In genomic region chr15:55289011-55289572, GRCh38 we compare ENCODE assay signal across 8 cellular contexts. TPM values are rescaled to one million over a fixed set of nuclear protein-coding genes. Genes with fewer than 3 reads are reported as not detected.
DNase-seq lines count a peak whose midpoint lies in the region; ATAC-seq and TF ChIP-seq lines count a peak whose summit lies in the region.

No MANE protein-coding gene starts in this region.

- peak in 2 of 3 donors; percentile 14 to 45 for DNase-seq in CD4-positive, CD25-positive, alpha-beta regulatory T cell
- DNase-seq in NB4 (ENCODE audit: low read depth) (peak; percentile 74), foreskin fibroblast (peak in 1 of 2 donors; percentile 75), osteocyte (ENCODE audit: extremely low spot score, unreplicated experiment) (no peak), COLO829 (ENCODE audit: low spot score) (no peak)
- peak; percentile 23 for DNase-seq in activated T-cell treated with anti-CD3 and anti-CD28 coated beads, Interleukin-2, amount 50 U/mL, for 4 hours

- peak; percentile 25 for TF ChIP-seq POLR2A in NB4 (IDR thresholded peaks at IDR 0.05; ENCODE audit: extremely low read depth, insufficient read length)

- peaks cover 6% of the 10 kb centered on the region for H3K36me3 Mint-ChIP-seq in CD4-positive, CD25-positive, alpha-beta regulatory T cell
- peaks cover 25% of the 10 kb centered on the region for H3K36me3 Mint-ChIP-seq in activated T-cell treated with anti-CD3 and anti-CD28 coated beads, Interleukin-2, amount 50 U/mL, for 4 hours (ENCODE audit: insufficient read depth)
- no peaks in the 10 kb centered on the region for H3K36me3 Mint-ChIP-seq in osteocyte (ENCODE audit: unreplicated experiment)

- H3K4me1 ChIP-seq in CD4-positive, CD25-positive, alpha-beta regulatory T cell (ENCODE audit: control insufficient read depth, insufficient read depth, low read length, poor library complexity, severe bottlenecking) = peaks cover 30% of the 10 kb centered on the region

- H3K4me3 Mint-ChIP-seq in CD4-positive, CD25-positive, alpha-beta regulatory T cell = peak overlapping the region; percentile 90 to 98 (median 94)
- H3K4me3 Mint-ChIP-seq in activated T-cell treated with anti-CD3 and anti-CD28 coated beads, Interleukin-2, amount 50 U/mL, for 4 hours = peak overlapping the region; percentile 96
- peak overlapping the region; percentile 86 for H3K4me3 Mint-ChIP-seq in osteocyte (ENCODE audit: unreplicated experiment)

- peak overlapping the region; percentile 93 to 97 (median 97) for H3K27ac Mint-ChIP-seq in CD4-positive, CD25-positive, alpha-beta regulatory T cell
- peak overlapping the region; percentile 86 for H3K27ac Mint-ChIP-seq in osteocyte (ENCODE audit: unreplicated experiment)

- TF ChIP-seq CTCF in NB4 (IDR thresholded peaks at IDR 0.05; ENCODE audit: low read depth, low read length) (no peak), foreskin fibroblast (IDR thresholded peaks at IDR 0.05; ENCODE audit: low read depth, low read length) (no peak), osteocyte (IDR thresholded peaks at IDR 0.05) (no peak)

- peaks cover 4% of the 10 kb centered on the region for H3K36me3 ChIP-seq in CD4-positive, CD25-positive, alpha-beta regulatory T cell (ENCODE audit: control insufficient read depth, insufficient read depth, low read length)

- H3K9me3 Mint-ChIP-seq in CD4-positive, CD25-positive, alpha-beta regulatory T cell = no peaks in the 10 kb centered on the region
- H3K9me3 Mint-ChIP-seq in activated T-cell treated with anti-CD3 and anti-CD28 coated beads, Interleukin-2, amount 50 U/mL, for 4 hours = no peaks in the 10 kb centered on the region
- H3K9me3 Mint-ChIP-seq in osteocyte (ENCODE audit: unreplicated experiment) = no peaks in the 10 kb centered on the region

- peak overlapping the region; percentile 90 for H3K4me3 ChIP-seq in CD4-positive, CD25-positive, alpha-beta regulatory T cell (ENCODE audit: low read depth, low read length)
- H3K4me3 ChIP-seq in NB4 (ENCODE audit: low read depth, low read length) (peak overlapping the region; percentile 92), foreskin fibroblast (ENCODE audit: low read depth in 1 of 2, low read length in 2 of 2) (peak overlapping the region; percentile 93 to 94)

- no peaks in the 10 kb centered on the region for H3K27me3 ChIP-seq in CD4-positive, CD25-positive, alpha-beta regulatory T cell (ENCODE audit: control insufficient read depth, insufficient read depth, low read length)

- H3K9me3 ChIP-seq in CD4-positive, CD25-positive, alpha-beta regulatory T cell (ENCODE audit: control insufficient read depth in 2 of 2, low read length in 2 of 2) = no peaks in the 10 kb centered on the region

- H3K27ac ChIP-seq in CD4-positive, CD25-positive, alpha-beta regulatory T cell (ENCODE audit: insufficient read depth, low read length, poor library complexity, severe bottlenecking) = peak overlapping the region; percentile 95

- peaks cover 12 to 51% (median 43%) of the 10 kb centered on the region in 4 donors for H3K4me1 Mint-ChIP-seq in CD4-positive, CD25-positive, alpha-beta regulatory T cell
- H3K4me1 Mint-ChIP-seq in activated T-cell treated with anti-CD3 and anti-CD28 coated beads, Interleukin-2, amount 50 U/mL, for 4 hours (ENCODE audit: low read depth) = peaks cover 48% of the 10 kb centered on the region
- H3K4me1 Mint-ChIP-seq in osteocyte (ENCODE audit: unreplicated experiment) = peaks cover 11% of the 10 kb centered on the region

- no peaks in the 10 kb centered on the region for H3K27me3 Mint-ChIP-seq in CD4-positive, CD25-positive, alpha-beta regulatory T cell
- no peaks in the 10 kb centered on the region for H3K27me3 Mint-ChIP-seq in activated T-cell treated with anti-CD3 and anti-CD28 coated beads, Interleukin-2, amount 50 U/mL, for 4 hours (ENCODE audit: low read depth)
- no peaks in the 10 kb centered on the region for H3K27me3 Mint-ChIP-seq in osteocyte (ENCODE audit: unreplicated experiment)

- peak in 1 of 2 donors; percentile 1 for ATAC-seq in CD4-positive, CD25-positive, alpha-beta regulatory T cell (ENCODE audit: low read depth in 2 of 2)
- peak; percentile 22 for ATAC-seq in GM21528 (IDR thresholded peaks at IDR 0.05; ENCODE audit: low FRiP score, unreplicated experiment)
- peak; percentile 26 to 27 for ATAC-seq in activated T-cell treated with anti-CD3 and anti-CD28 coated beads, Interleukin-2, amount 50 U/mL, for 4 hours
- ATAC-seq in HG03565 (IDR thresholded peaks at IDR 0.05; ENCODE audit: unreplicated experiment) = no peak

RNA-seq across cellular contexts. Expression of gene RAB27A, which starts 0.5 kb away (rescaled TPM):
- total RNA-seq in CD4-positive, CD25-positive, alpha-beta regulatory T cell = 34.0 TPM
- 10 to 100 TPM; 39.1 to 69.2 (median 46.1) TPM for polyA plus RNA-seq in CD4-positive, CD25-positive, alpha-beta regulatory T cell
- total RNA-seq in activated T-cell treated with anti-CD3 and anti-CD28 coated beads, Interleukin-2, amount 50 U/mL, for 4 hours = 100 to 1,000 TPM in 2 of 3 donors, 10 to 100 TPM in 1; 95.3 to 144 (median 108) TPM
- 12.4 and 14.6 TPM in 2 replicates for total RNA-seq in osteocyte

RNA-seq across cellular contexts. Expression of gene PIGBOS1, which starts 29.8 kb away (rescaled TPM):
- 9.4 TPM for total RNA-seq in CD4-positive, CD25-positive, alpha-beta regulatory T cell
- polyA plus RNA-seq in CD4-positive, CD25-positive, alpha-beta regulatory T cell = 10 to 100 TPM; 49.9 to 63.0 (median 56.1) TPM
- 10 to 100 TPM; 10.3 to 13.0 (median 10.8) TPM for total RNA-seq in activated T-cell treated with anti-CD3 and anti-CD28 coated beads, Interleukin-2, amount 50 U/mL, for 4 hours
- total RNA-seq in osteocyte = 14.6 and 15.6 TPM in 2 replicates

RNA-seq across cellular contexts. Expression of gene PIGB, which starts 29.9 kb away (rescaled TPM):
- 38.5 TPM for total RNA-seq in CD4-positive, CD25-positive, alpha-beta regulatory T cell
- 10 to 100 TPM; 14.3 to 19.1 (median 17.8) TPM for polyA plus RNA-seq in CD4-positive, CD25-positive, alpha-beta regulatory T cell
- 10 to 100 TPM; 12.2 to 14.2 (median 13.0) TPM for total RNA-seq in activated T-cell treated with anti-CD3 and anti-CD28 coated beads, Interleukin-2, amount 50 U/mL, for 4 hours
- 15.4 and 15.9 TPM in 2 replicates for total RNA-seq in osteocyte

Comparison
In these comparisons a context has a peak if more than half of its experiments do, and no peak if none do; other contexts are left out.
1. DNase-seq: peak in CD4-positive, CD25-positive, alpha-beta regulatory T cell (2 of 3), NB4 (single experiment) and activated T-cell treated with anti-CD3 and anti-CD28 coated beads, Interleukin-2, amount 50 U/mL, for 4 hours (single experiment); none in osteocyte (single experiment) and COLO829 (single experiment).
2. Peak in every context shown above with its lines, with median percentiles within 50 percentile points of each other: H3K4me3 ChIP-seq and H3K4me3 Mint-ChIP-seq.